In genomic region chr20:37355252-37356180, GRCh38 we compare ENCODE assay signal across 1 cellular context.
TF ChIP-seq lines count a peak whose summit lies in the region.

No MANE protein-coding gene starts in this region.

TF ChIP-seq in WTC11, 78 proteins besides CTCF, POLR2A, EP300 and RAD21 (continued from another document):
- TF ChIP-seq HMGXB4 (CRISPR knock-in tag; IDR thresholded peaks at IDR 0.05) (no peak), USF2 (CRISPR knock-in tag; IDR thresholded peaks at IDR 0.05) (no peak), CREB1 (CRISPR knock-in tag; IDR thresholded peaks at IDR 0.05) (no peak)
- TF ChIP-seq, protein P1, sequence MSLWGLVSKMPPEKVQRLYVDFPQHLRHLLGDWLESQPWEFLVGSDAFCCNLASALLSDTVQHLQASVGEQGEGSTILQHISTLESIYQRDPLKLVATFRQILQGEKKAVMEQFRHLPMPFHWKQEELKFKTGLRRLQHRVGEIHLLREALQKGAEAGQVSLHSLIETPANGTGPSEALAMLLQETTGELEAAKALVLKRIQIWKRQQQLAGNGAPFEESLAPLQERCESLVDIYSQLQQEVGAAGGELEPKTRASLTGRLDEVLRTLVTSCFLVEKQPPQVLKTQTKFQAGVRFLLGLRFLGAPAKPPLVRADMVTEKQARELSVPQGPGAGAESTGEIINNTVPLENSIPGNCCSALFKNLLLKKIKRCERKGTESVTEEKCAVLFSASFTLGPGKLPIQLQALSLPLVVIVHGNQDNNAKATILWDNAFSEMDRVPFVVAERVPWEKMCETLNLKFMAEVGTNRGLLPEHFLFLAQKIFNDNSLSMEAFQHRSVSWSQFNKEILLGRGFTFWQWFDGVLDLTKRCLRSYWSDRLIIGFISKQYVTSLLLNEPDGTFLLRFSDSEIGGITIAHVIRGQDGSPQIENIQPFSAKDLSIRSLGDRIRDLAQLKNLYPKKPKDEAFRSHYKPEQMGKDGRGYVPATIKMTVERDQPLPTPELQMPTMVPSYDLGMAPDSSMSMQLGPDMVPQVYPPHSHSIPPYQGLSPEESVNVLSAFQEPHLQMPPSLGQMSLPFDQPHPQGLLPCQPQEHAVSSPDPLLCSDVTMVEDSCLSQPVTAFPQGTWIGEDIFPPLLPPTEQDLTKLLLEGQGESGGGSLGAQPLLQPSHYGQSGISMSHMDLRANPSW (CRISPR knock-in tag; conservative IDR thresholded peaks at IDR 0.05; ENCODE audit: low read depth) = no peak
